26 cellular contexts compared by ENCODE assay signal in genomic region chrX:103338663-103339062, GRCh38. TPM values are rescaled to one million over a fixed set of nuclear protein-coding genes. Genes with fewer than 3 reads are reported as not detected.
DNase-seq lines count a peak whose midpoint lies in the region; ATAC-seq and TF ChIP-seq lines count a peak whose summit lies in the region.
"Had no signal": no experiment of that assay in that cellular context is flagged by ENCODE, and none has a peak within 500 bp of the region (broad histone marks: within the 10 kb centered on the region; RNA-seq: fewer than 3 reads in every experiment).

No MANE protein-coding gene starts in this region.

- H3K27ac ChIP-seq in caudate nucleus (ENCODE audit: low read depth, low read length) (peak overlapping the region; percentile 49), substantia nigra (ENCODE audit: low read depth, low read length, poor library complexity, severe bottlenecking) (peak overlapping the region; percentile 63), adrenal gland (no peak overlapping the region)
- H3K27ac ChIP-seq: BLaER1 treated with 17β-estradiol and CSF1 and Interleukin-3, amounts not matched to agents 10 nM and 100 nM; KMS-11; PC-9; SJCRH30 had no signal

- H3K27me3 ChIP-seq in adrenal gland: peaks cover 9% of the 10 kb centered on the region
- H3K27me3 ChIP-seq: SJCRH30 had no signal

- intact Hi-C loops in adrenal gland (cut with DNase I): no loop called here

- ATAC-seq in GM18909 (IDR thresholded peaks at IDR 0.05; ENCODE audit: poor library complexity, unreplicated experiment): no peak
- no peak for ATAC-seq in GM19023 (IDR thresholded peaks at IDR 0.05; ENCODE audit: unreplicated experiment)
- ATAC-seq: Right ventricle myocardium inferior had no signal

- no peaks in the 10 kb centered on the region for H3K9me3 ChIP-seq in adrenal gland (replicated peaks in 1 of 3)
- H3K9me3 ChIP-seq: BLaER1 treated with 17β-estradiol and CSF1 and Interleukin-3, amounts not matched to agents 10 nM and 100 nM; HAP-1; SJCRH30 had no signal

- no peak for TF ChIP-seq CTCF in adrenal gland (IDR thresholded peaks at IDR 0.05)

- no peak overlapping the region for H3K4me3 ChIP-seq in adrenal gland
- H3K4me3 ChIP-seq: BLaER1 treated with 17β-estradiol and CSF1 and Interleukin-3, amounts not matched to agents 10 nM and 100 nM; HAP-1; PC-9; SJCRH30 had no signal

- H3K4me1 ChIP-seq in adrenal gland (replicated peaks in 1 of 2): no peaks in the 10 kb centered on the region
- H3K4me1 ChIP-seq: BLaER1 treated with 17β-estradiol and CSF1 and Interleukin-3, amounts not matched to agents 10 nM and 100 nM; SJCRH30 had no signal

- in situ Hi-C loops in SK-MEL-5 (cut with HindIII; ENCODE audit: low pct_unique_long_range_greater_than_20kb, low sequenced_read_pairs): no loop called here

- no peaks in the 10 kb centered on the region for H3K36me3 ChIP-seq in adrenal gland (replicated peaks in 1 of 2)
- H3K36me3 ChIP-seq: BLaER1 treated with 17β-estradiol and CSF1 and Interleukin-3, amounts not matched to agents 10 nM and 100 nM; HAP-1; SJCRH30 had no signal

- DNase-seq in SK-MEL-5 (ENCODE audit: low read depth, low spot score) (peak; percentile 31), caudate nucleus (lab: John Stamatoyannopoulos, UW) (peak in 30 of 61 donors; percentile 0 to 42 (median 12)), medulla oblongata (ENCODE audit: extremely low spot score) (peak; percentile 42), substantia nigra (lab: John Stamatoyannopoulos, UW) (peak in 16 of 49 donors; percentile 0 to 27 (median 4)), adrenal gland (no peak), NCI-H2081 (lab: John Stamatoyannopoulos, UW) (no peak)
- DNase-seq: CD4-positive, alpha-beta T cell; COR-L47; GOT3; HFFc6; IMR-90; MM.1S; NCI-H1694; NCI-H2029 treated with DMSO at 0.1 percent for 48 hours; NCI-H2227 treated with DMSO at 0.1 percent for 48 hours; NCI-H526 treated with DMSO at 0.1 percent for 48 hours; PC-9; SJCRH30 had no signal

- TF ChIP-seq POLR2A in adrenal gland (IDR thresholded peaks at IDR 0.05): no peak

- 52 to 73% (median 65%) methylated on average over 2 to 3 of the region's 3 CpGs for WGBS in adrenal gland, 4 donors

RNA-seq across cellular contexts. Expression of gene TCEAL7, which starts 8.6 kb away (rescaled TPM):
- total RNA-seq in SK-MEL-5 (2014; rRNA removed; shearing (Covaris generic)): not detected in 2 replicates
- polyA plus RNA-seq in SK-MEL-5 (2015; cell fraction: cytosol; rRNA removed): not detected in 2 replicates
- polyA plus RNA-seq in SK-MEL-5 (2015; cell fraction: nucleus; rRNA removed): not detected in 2 replicates
- 10 to 100 TPM in 1 of 8 donors, 1 to 10 TPM in 5, under 1 TPM in 1, not detected in 1; 0.79 to 15.0 (median 3.7) TPM for total RNA-seq in adrenal gland
- polyA plus RNA-seq in adrenal gland: 10 to 100 TPM in 2 of 3 donors, 1 to 10 TPM in 1; 5.9 to 24.0 (median 19.5) TPM
- total RNA-seq: CD4-positive, alpha-beta T cell; NCI-H460; PC-9; RPMI7951 had no signal

RNA-seq across cellular contexts. Expression of gene TCEAL9, which starts 17.6 kb away (rescaled TPM):
- total RNA-seq in SK-MEL-5 (2014; rRNA removed; shearing (Covaris generic)): 71.7 and 72.0 TPM in 2 replicates
- 70.4 and 74.6 TPM in 2 replicates for polyA plus RNA-seq in SK-MEL-5 (2015; cell fraction: cytosol; rRNA removed)
- 36.8 and 59.1 TPM in 2 replicates for polyA plus RNA-seq in SK-MEL-5 (2015; cell fraction: nucleus; rRNA removed)
- 100 to 1,000 TPM in 4 of 8 donors, 10 to 100 TPM in 4; 91.8 to 256 (median 123) TPM for total RNA-seq in adrenal gland
- 100 to 1,000 TPM; 143 to 388 (median 235) TPM for polyA plus RNA-seq in adrenal gland
- total RNA-seq: CD4-positive, alpha-beta T cell had no signal

RNA-seq across cellular contexts. Expression of gene BEX2, which starts 27.9 kb away (rescaled TPM):
- 3.7 and 4.6 TPM in 2 replicates for total RNA-seq in SK-MEL-5 (2014; rRNA removed; shearing (Covaris generic))
- polyA plus RNA-seq in SK-MEL-5 (2015; cell fraction: cytosol; rRNA removed): 2.6 and 8.8 TPM in 2 replicates
- 5.7 and 13.9 TPM in 2 replicates for polyA plus RNA-seq in SK-MEL-5 (2015; cell fraction: nucleus; rRNA removed)
- total RNA-seq in adrenal gland: 100 to 1,000 TPM in 1 of 8 donors, 10 to 100 TPM in 7; 29.4 to 109 (median 55.4) TPM
- polyA plus RNA-seq in adrenal gland: 10 to 100 TPM; 50.0 to 99.7 (median 52.3) TPM
- total RNA-seq: HFFc6, IMR-90, RPMI7951, SJCRH30 had no signal

RNA-seq across cellular contexts. Expression of gene BEX3, which starts 37.7 kb away (rescaled TPM):
- 269 and 278 TPM in 2 replicates for total RNA-seq in SK-MEL-5 (2014; rRNA removed; shearing (Covaris generic))
- 160 and 214 TPM in 2 replicates for polyA plus RNA-seq in SK-MEL-5 (2015; cell fraction: cytosol; rRNA removed)
- polyA plus RNA-seq in SK-MEL-5 (2015; cell fraction: nucleus; rRNA removed): 51.7 and 67.9 TPM in 2 replicates
- 100 to 1,000 TPM; 259 to 533 (median 360) TPM for total RNA-seq in adrenal gland
- 100 to 1,000 TPM; 171 to 431 (median 188) TPM for polyA plus RNA-seq in adrenal gland

Comparison
In these comparisons a context has a peak if more than half of its experiments do, and no peak if none do; other contexts are left out.
1. DNase-seq: peak in SK-MEL-5 (single experiment) and medulla oblongata (single experiment); none in adrenal gland (0 of 7) and NCI-H2081 (0 of 2).
2. H3K27ac ChIP-seq: peak in caudate nucleus (single experiment) and substantia nigra (single experiment); none in adrenal gland (0 of 5).